In the genomic region with DNA sequence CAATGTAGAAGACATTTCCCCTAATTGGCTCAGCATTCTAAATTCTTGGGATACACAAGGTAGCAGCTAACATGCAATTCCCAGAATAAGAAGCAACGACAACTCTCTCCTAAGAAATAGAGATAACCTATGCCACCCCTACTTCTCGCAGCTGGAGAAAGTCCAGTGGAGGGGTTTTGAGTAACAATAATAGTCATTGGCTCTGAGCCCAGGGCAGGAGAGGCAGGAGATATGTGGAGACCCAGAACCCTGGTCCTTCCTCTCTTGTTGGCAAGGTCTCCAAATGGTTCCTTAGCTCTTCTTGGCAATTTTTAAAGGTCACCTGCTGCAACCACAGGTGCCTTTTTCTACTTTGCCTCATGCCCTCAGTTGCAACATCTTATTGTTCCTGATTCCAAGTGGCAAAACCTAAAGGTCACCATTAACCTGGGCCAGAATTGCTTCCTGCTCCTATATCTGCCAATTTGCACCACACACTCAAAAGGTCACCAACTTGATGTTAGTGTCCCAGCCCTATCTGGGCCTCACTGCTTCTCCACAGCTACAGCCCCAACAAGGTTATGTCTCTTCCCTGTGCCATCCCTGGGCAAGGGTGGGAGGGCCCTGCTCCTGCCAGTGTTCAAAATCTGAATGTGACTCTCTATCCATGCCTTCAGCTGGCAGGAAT, we compare ENCODE assay signal across 1 cellular context.
TF ChIP-seq lines count a peak whose summit lies in the region.

No MANE protein-coding gene starts in this region.

TF ChIP-seq in K562, 482 proteins besides CTCF, POLR2A, EP300 and RAD21:
- TF ChIP-seq, protein P1, sequence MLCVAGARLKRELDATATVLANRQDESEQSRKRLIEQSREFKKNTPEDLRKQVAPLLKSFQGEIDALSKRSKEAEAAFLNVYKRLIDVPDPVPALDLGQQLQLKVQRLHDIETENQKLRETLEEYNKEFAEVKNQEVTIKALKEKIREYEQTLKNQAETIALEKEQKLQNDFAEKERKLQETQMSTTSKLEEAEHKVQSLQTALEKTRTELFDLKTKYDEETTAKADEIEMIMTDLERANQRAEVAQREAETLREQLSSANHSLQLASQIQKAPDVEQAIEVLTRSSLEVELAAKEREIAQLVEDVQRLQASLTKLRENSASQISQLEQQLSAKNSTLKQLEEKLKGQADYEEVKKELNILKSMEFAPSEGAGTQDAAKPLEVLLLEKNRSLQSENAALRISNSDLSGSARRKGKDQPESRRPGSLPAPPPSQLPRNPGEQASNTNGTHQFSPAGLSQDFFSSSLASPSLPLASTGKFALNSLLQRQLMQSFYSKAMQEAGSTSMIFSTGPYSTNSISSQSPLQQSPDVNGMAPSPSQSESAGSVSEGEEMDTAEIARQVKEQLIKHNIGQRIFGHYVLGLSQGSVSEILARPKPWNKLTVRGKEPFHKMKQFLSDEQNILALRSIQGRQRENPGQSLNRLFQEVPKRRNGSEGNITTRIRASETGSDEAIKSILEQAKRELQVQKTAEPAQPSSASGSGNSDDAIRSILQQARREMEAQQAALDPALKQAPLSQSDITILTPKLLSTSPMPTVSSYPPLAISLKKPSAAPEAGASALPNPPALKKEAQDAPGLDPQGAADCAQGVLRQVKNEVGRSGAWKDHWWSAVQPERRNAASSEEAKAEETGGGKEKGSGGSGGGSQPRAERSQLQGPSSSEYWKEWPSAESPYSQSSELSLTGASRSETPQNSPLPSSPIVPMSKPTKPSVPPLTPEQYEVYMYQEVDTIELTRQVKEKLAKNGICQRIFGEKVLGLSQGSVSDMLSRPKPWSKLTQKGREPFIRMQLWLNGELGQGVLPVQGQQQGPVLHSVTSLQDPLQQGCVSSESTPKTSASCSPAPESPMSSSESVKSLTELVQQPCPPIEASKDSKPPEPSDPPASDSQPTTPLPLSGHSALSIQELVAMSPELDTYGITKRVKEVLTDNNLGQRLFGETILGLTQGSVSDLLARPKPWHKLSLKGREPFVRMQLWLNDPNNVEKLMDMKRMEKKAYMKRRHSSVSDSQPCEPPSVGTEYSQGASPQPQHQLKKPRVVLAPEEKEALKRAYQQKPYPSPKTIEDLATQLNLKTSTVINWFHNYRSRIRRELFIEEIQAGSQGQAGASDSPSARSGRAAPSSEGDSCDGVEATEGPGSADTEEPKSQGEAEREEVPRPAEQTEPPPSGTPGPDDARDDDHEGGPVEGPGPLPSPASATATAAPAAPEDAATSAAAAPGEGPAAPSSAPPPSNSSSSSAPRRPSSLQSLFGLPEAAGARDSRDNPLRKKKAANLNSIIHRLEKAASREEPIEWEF (CRISPR knock-in tag; IDR thresholded peaks at IDR 0.05): no peak
- TF ChIP-seq NR2C2 (CRISPR knock-in tag; IDR thresholded peaks at IDR 0.05) (no peak), NR2C2 (tag; IDR thresholded peaks at IDR 0.05) (peak; percentile 66), CXXC5 (CRISPR knock-in tag; IDR thresholded peaks at IDR 0.05) (peak; percentile 66), CC2D1A (IDR thresholded peaks at IDR 0.05) (no peak), SMAD4 (CRISPR knock-in tag; conservative IDR thresholded peaks at IDR 0.05) (0 out of 2 replicates have a peak, but pooled peaks have one; percentile 40), ZBTB8A (IDR thresholded peaks at IDR 0.05; ENCODE audit: partially characterized antibody) (no peak), MAZ (CRISPR knock-in tag; conservative IDR thresholded peaks at IDR 0.05 in 1 of 2, IDR thresholded peaks at IDR 0.05 in 1 of 2) (0 out of 4 replicates have a peak, but pooled peaks of 1 of the 2 experiments have one; percentile 32), POLR2H (tag; IDR thresholded peaks at IDR 0.05; ENCODE audit: low read depth) (0 out of 2 replicates have a peak, but pooled peaks have one; percentile 2), MCM3 (IDR thresholded peaks at IDR 0.05) (no peak), ZNF589 (CRISPR knock-in tag; IDR thresholded peaks at IDR 0.05; ENCODE audit: low read depth) (peak; percentile 66; the same call in 1 of the 2 replicates), HNRNPUL1 (IDR thresholded peaks at IDR 0.05; ENCODE audit: low read length) (no peak)
